Comparison of ENCODE assay signal across 13 cellular contexts in genomic region chr11:117722074-117722473, GRCh38.
"Had no signal": no experiment of that assay in that cellular context is flagged by ENCODE, and none has a peak within 500 bp of the region (broad histone marks: within the 10 kb centered on the region; RNA-seq: fewer than 3 reads in every experiment).

No MANE protein-coding gene starts in this region.

- ATAC-seq: activated T-cell treated with anti-CD3 and anti-CD28 coated beads, Interleukin-2, amount 50 U/mL, for 72 hours; pancreas had no signal

- H3K27me3 ChIP-seq: ascending aorta, pancreas, transverse colon had no signal

- H3K27ac ChIP-seq: ascending aorta, pancreas, transverse colon had no signal

- H3K9me3 ChIP-seq: ascending aorta, pancreas, transverse colon had no signal

- DNase-seq: activated CD4-positive, alpha-beta memory T cell treated with anti-CD3 and anti-CD28 coated beads for 36 hours; activated CD4-positive, CD25-positive, alpha-beta regulatory T cell treated with anti-CD3 and anti-CD28 coated beads, Interleukin-2, amount 50 U/mL, for 72 hours; activated gamma-delta T cell treated with Interleukin-2 at 50 U/mL for 16 hours; activated T-cell treated with anti-CD3 and anti-CD28 coated beads, Interleukin-2, amount 50 U/mL, for 72 hours; immature natural killer cell; left cardiac atrium; mammary epithelial cell; pancreas; stimulated activated CD4-positive, alpha-beta T cell treated with anti-CD3 and anti-CD28 coated beads, Interleukin-15, amount 100 ng/mL, for 24 hours; transverse colon had no signal

- H3K36me3 Mint-ChIP-seq: activated CD4-positive, alpha-beta memory T cell treated with anti-CD3 and anti-CD28 coated beads for 36 hours; immature natural killer cell had no signal

- H3K9me3 Mint-ChIP-seq: activated CD4-positive, alpha-beta memory T cell treated with anti-CD3 and anti-CD28 coated beads for 36 hours; activated T-cell treated with anti-CD3 and anti-CD28 coated beads, Interleukin-2, amount 50 U/mL, for 72 hours; central memory CD8-positive, alpha-beta T cell; immature natural killer cell; T-helper 2 cell treated with Interferon-gamma antibody and Interleukin-4, amounts not matched to agents 5 μg/mL and 100 μg/mL, for 36 hours had no signal

- H3K4me1 Mint-ChIP-seq: central memory CD8-positive, alpha-beta T cell; immature natural killer cell had no signal

- H3K4me3 ChIP-seq: ascending aorta, pancreas, transverse colon had no signal

- H3K27ac Mint-ChIP-seq: activated CD4-positive, alpha-beta memory T cell treated with anti-CD3 and anti-CD28 coated beads for 36 hours; activated T-cell treated with anti-CD3 and anti-CD28 coated beads, Interleukin-2, amount 50 U/mL, for 72 hours; immature natural killer cell; T-helper 2 cell treated with Interferon-gamma antibody and Interleukin-4, amounts not matched to agents 5 μg/mL and 100 μg/mL, for 36 hours had no signal

- H3K4me1 ChIP-seq: ascending aorta, pancreas had no signal

- H3K4me3 Mint-ChIP-seq: activated CD4-positive, alpha-beta memory T cell treated with anti-CD3 and anti-CD28 coated beads for 36 hours; activated T-cell treated with anti-CD3 and anti-CD28 coated beads, Interleukin-2, amount 50 U/mL, for 72 hours; central memory CD8-positive, alpha-beta T cell; immature natural killer cell; T-helper 2 cell treated with Interferon-gamma antibody and Interleukin-4, amounts not matched to agents 5 μg/mL and 100 μg/mL, for 36 hours had no signal

- H3K36me3 ChIP-seq: ascending aorta, pancreas, transverse colon had no signal
